In the genomic region with DNA sequence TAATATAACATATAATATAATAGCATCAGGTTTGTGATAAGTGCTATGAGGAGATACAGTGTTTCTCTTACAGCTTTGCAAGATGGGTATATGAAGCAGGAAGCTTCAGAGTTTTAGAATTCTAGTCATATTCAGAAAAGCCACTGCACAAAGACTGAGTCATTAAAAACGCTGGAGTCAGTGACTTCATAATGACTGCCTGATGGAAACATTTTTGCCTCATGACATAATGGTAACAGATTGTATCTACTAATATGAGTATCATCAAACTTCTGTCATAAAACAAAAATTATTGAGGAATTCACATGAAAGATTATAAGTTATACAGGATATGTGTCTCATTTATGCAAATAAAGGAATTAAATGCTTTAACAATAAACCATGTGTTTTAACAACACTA, we compare ENCODE assay signal across 18 cellular contexts. TPM values are rescaled to one million over a fixed set of nuclear protein-coding genes. Genes with fewer than 3 reads are reported as not detected.
DNase-seq lines count a peak whose midpoint lies in the region; ATAC-seq, FAIRE-seq and TF ChIP-seq lines count a peak whose summit lies in the region.
"Had no signal": no experiment of that assay in that cellular context is flagged by ENCODE, and none has a peak within 500 bp of the region (broad histone marks: within the 10 kb centered on the region; RNA-seq: fewer than 3 reads in every experiment).

No MANE protein-coding gene starts in this region.

- H3K79me2 ChIP-seq in endothelial cell of umbilical vein (ENCODE audit: control insufficient read depth, insufficient read depth, low read length): no peaks in the 10 kb centered on the region

- H3K27ac ChIP-seq in endothelial cell of umbilical vein (ENCODE audit: insufficient read depth, low read depth, low read length): peak overlapping the region; percentile 18
- H3K27ac ChIP-seq in CD8-positive, alpha-beta memory T cell (ENCODE audit: low read depth, low read length): no peak overlapping the region

- TF ChIP-seq POLR2A in endothelial cell of umbilical vein (IDR thresholded peaks at IDR 0.05; ENCODE audit: low read depth, low read length): no peak

- no peaks in the 10 kb centered on the region for H3K27me3 ChIP-seq in endothelial cell of umbilical vein (ENCODE audit: control insufficient read depth in 2 of 2, insufficient read depth in 2 of 2, low read length in 2 of 2)
- no peaks in the 10 kb centered on the region for H3K27me3 ChIP-seq in CD8-positive, alpha-beta memory T cell (ENCODE audit: insufficient read depth, low read length, poor library complexity, severe bottlenecking)

- peaks cover 58% of the 10 kb centered on the region for H3K4me1 Mint-ChIP-seq in osteocyte (ENCODE audit: unreplicated experiment)
- no peaks in the 10 kb centered on the region for H3K4me1 Mint-ChIP-seq in activated T-cell treated with anti-CD3 and anti-CD28 coated beads, Interleukin-2, amount 50 U/mL, for 72 hours (ENCODE audit: low read depth)
- no peaks in the 10 kb centered on the region for H3K4me1 Mint-ChIP-seq in CD8-positive, alpha-beta memory T cell
- H3K4me1 Mint-ChIP-seq: activated naive CD4-positive, alpha-beta T cell treated with anti-CD3 and anti-CD28 coated beads, Interleukin-2, amount 50 U/mL, for 24 hours had no signal

- no peak overlapping the region for H3K4me2 ChIP-seq in endothelial cell of umbilical vein (ENCODE audit: insufficient read depth, low read length)

- H3K36me3 Mint-ChIP-seq in osteocyte (ENCODE audit: unreplicated experiment): peaks cover 5% of the 10 kb centered on the region
- no peaks in the 10 kb centered on the region for H3K36me3 Mint-ChIP-seq in activated T-cell treated with anti-CD3 and anti-CD28 coated beads, Interleukin-2, amount 50 U/mL, for 72 hours (ENCODE audit: insufficient read depth in 2 of 2)
- no peaks in the 10 kb centered on the region for H3K36me3 Mint-ChIP-seq in CD8-positive, alpha-beta memory T cell
- H3K36me3 Mint-ChIP-seq: activated naive CD4-positive, alpha-beta T cell treated with anti-CD3 and anti-CD28 coated beads, Interleukin-2, amount 50 U/mL, for 24 hours had no signal

- no peak overlapping the region for H2AFZ ChIP-seq in endothelial cell of umbilical vein (ENCODE audit: low read depth, low read length)

- H3K9me3 Mint-ChIP-seq in osteocyte (ENCODE audit: unreplicated experiment): no peaks in the 10 kb centered on the region
- H3K9me3 Mint-ChIP-seq in activated T-cell treated with anti-CD3 and anti-CD28 coated beads, Interleukin-2, amount 50 U/mL, for 72 hours: no peaks in the 10 kb centered on the region
- peaks cover 2 to 15% (median 2%) of the 10 kb centered on the region in 5 donors for H3K9me3 Mint-ChIP-seq in CD8-positive, alpha-beta memory T cell
- H3K9me3 Mint-ChIP-seq: dendritic cell treated with granulocyte-macrophage colony-stimulating factor and Interleukin-4, amounts not matched to agents 40 ng/mL and 50 ng/mL, for 4 days had no signal

- FAIRE-seq in endothelial cell of umbilical vein (lab: Jason Lieb, UNC): peak; percentile 82
- FAIRE-seq: D721Med, TTC549 had no signal

- H3K36me3 ChIP-seq in endothelial cell of umbilical vein (ENCODE audit: control insufficient read depth in 2 of 2, extremely low read depth in 1 of 2, insufficient read depth in 2 of 2, low read length in 2 of 2): no peaks in the 10 kb centered on the region
- no peaks in the 10 kb centered on the region for H3K36me3 ChIP-seq in CD8-positive, alpha-beta memory T cell (ENCODE audit: insufficient read depth, low read length)

- peak overlapping the region; percentile 70 for H3K27ac Mint-ChIP-seq in osteocyte (ENCODE audit: unreplicated experiment)
- H3K27ac Mint-ChIP-seq in activated T-cell treated with anti-CD3 and anti-CD28 coated beads, Interleukin-2, amount 50 U/mL, for 72 hours: no peak overlapping the region
- H3K27ac Mint-ChIP-seq in CD8-positive, alpha-beta memory T cell: no peak overlapping the region
- H3K27ac Mint-ChIP-seq: activated naive CD4-positive, alpha-beta T cell treated with anti-CD3 and anti-CD28 coated beads, Interleukin-2, amount 50 U/mL, for 24 hours; dendritic cell treated with granulocyte-macrophage colony-stimulating factor and Interleukin-4, amounts not matched to agents 40 ng/mL and 50 ng/mL, for 4 days had no signal

- H3K4me3 Mint-ChIP-seq in osteocyte (ENCODE audit: unreplicated experiment): no peak overlapping the region
- H3K4me3 Mint-ChIP-seq in activated T-cell treated with anti-CD3 and anti-CD28 coated beads, Interleukin-2, amount 50 U/mL, for 72 hours: no peak overlapping the region
- H3K4me3 Mint-ChIP-seq in CD8-positive, alpha-beta memory T cell: no peak overlapping the region
- H3K4me3 Mint-ChIP-seq: activated naive CD4-positive, alpha-beta T cell treated with anti-CD3 and anti-CD28 coated beads, Interleukin-2, amount 50 U/mL, for 24 hours; dendritic cell treated with granulocyte-macrophage colony-stimulating factor and Interleukin-4, amounts not matched to agents 40 ng/mL and 50 ng/mL, for 4 days had no signal

- ATAC-seq in activated T-cell treated with anti-CD3 and anti-CD28 coated beads, Interleukin-2, amount 50 U/mL, for 72 hours (replicated peaks in 1 of 2): no peak
- ATAC-seq: left lobe of liver had no signal

- peaks cover 6% of the 10 kb centered on the region for H3K4me1 ChIP-seq in endothelial cell of umbilical vein (ENCODE audit: control insufficient read depth, extremely low read depth, insufficient read depth, low read length)
- H3K4me1 ChIP-seq in CD8-positive, alpha-beta memory T cell (ENCODE audit: insufficient read depth, low read length): no peaks in the 10 kb centered on the region

- H3K9me3 ChIP-seq in endothelial cell of umbilical vein (replicated peaks; ENCODE audit: control insufficient read depth, insufficient read depth, low read length): no peaks in the 10 kb centered on the region
- no peaks in the 10 kb centered on the region for H3K9me3 ChIP-seq in CD8-positive, alpha-beta memory T cell (ENCODE audit: low read length)

- peak overlapping the region; percentile 16 for H3K9ac ChIP-seq in endothelial cell of umbilical vein (replicated peaks; ENCODE audit: extremely low read depth, insufficient read depth, low read length)

- intact Hi-C loops in endothelial cell of umbilical vein (cut with micrococcal nuclease): no loop called here

- H3K27me3 Mint-ChIP-seq in osteocyte (ENCODE audit: unreplicated experiment): no peaks in the 10 kb centered on the region
- no peaks in the 10 kb centered on the region for H3K27me3 Mint-ChIP-seq in activated T-cell treated with anti-CD3 and anti-CD28 coated beads, Interleukin-2, amount 50 U/mL, for 72 hours (ENCODE audit: low read depth)
- no peaks in the 10 kb centered on the region for H3K27me3 Mint-ChIP-seq in CD8-positive, alpha-beta memory T cell
- H3K27me3 Mint-ChIP-seq: activated naive CD4-positive, alpha-beta T cell treated with anti-CD3 and anti-CD28 coated beads, Interleukin-2, amount 50 U/mL, for 24 hours; dendritic cell treated with granulocyte-macrophage colony-stimulating factor and Interleukin-4, amounts not matched to agents 40 ng/mL and 50 ng/mL, for 4 days had no signal

- no TSS peak for BruUV-seq in endothelial cell of umbilical vein (replicated peaks; lab: Mats Ljungman, UMichigan)

- CTCF ChIA-PET in endothelial cell of umbilical vein (lab: Charles Lee): no interaction called here
- CTCF ChIA-PET in CD8-positive, alpha-beta memory T cell (lab: Charles Lee): no interaction called here

- POLR2A ChIA-PET in endothelial cell of umbilical vein (lab: Charles Lee): no interaction called here
- POLR2A ChIA-PET in CD8-positive, alpha-beta memory T cell (lab: Charles Lee): no interaction called here

- H4K20me1 ChIP-seq in endothelial cell of umbilical vein (replicated peaks; ENCODE audit: control insufficient read depth, extremely low read depth, insufficient read depth, low read length): no peaks in the 10 kb centered on the region

- no peaks in the 10 kb centered on the region for H3K9me1 ChIP-seq in endothelial cell of umbilical vein (replicated peaks; ENCODE audit: control insufficient read depth, extremely low read depth, insufficient read depth, low read length)

- no peak overlapping the region for H3K4me3 ChIP-seq in endothelial cell of umbilical vein (replicated peaks in 1 of 3; ENCODE audit: insufficient read depth in 1 of 3, low read depth in 1 of 3, low read length in 3 of 3)
- no peak overlapping the region for H3K4me3 ChIP-seq in CD8-positive, alpha-beta memory T cell (ENCODE audit: low read length)

- dilution Hi-C loops in endothelial cell of umbilical vein (cut with MboI; ENCODE audit: extremely low pct_ligation_motif_present, low sequenced_read_pairs): no loop called here

- DNase-seq in EL (peak; percentile 76), NCI-H446 treated with DMSO at 0.1 percent for 48 hours (lab: John Stamatoyannopoulos, UW) (peak; percentile 70), endothelial cell of umbilical vein (ENCODE audit: low read depth, low spot score) (peak; percentile 62), osteocyte (ENCODE audit: extremely low spot score, unreplicated experiment) (no peak), inferior parietal cortex (ENCODE audit: extremely low spot score) (no peak), DMS79 (lab: John Stamatoyannopoulos, UW) (no peak)
- DNase-seq in activated T-cell treated with anti-CD3 and anti-CD28 coated beads, Interleukin-2, amount 50 U/mL, for 72 hours: no peak
- no peak for DNase-seq in CD8-positive, alpha-beta memory T cell
- DNase-seq: glutamatergic neuron, GOT3, NCI-H1105, NCI-H526 treated with DMSO at 0.1 percent for 48 hours, SHP77 treated with DMSO at 0.1 percent for 48 hours had no signal

- TF ChIP-seq CTCF in endothelial cell of umbilical vein (IDR thresholded peaks at IDR 0.05; ENCODE audit: extremely low read depth in 1 of 2, insufficient read depth in 1 of 2, low read depth in 1 of 2, low read length in 2 of 2) (no peak), osteocyte (IDR thresholded peaks at IDR 0.05) (no peak)

TF ChIP-seq in endothelial cell of umbilical vein, 7 proteins besides CTCF, POLR2A, EP300 and RAD21 (continues in another document):
- TF ChIP-seq GATA2 (IDR thresholded peaks at IDR 0.05; ENCODE audit: insufficient read depth, insufficient read length, low read depth, low read length) (peak; percentile 74), POLR2AphosphoS5 (IDR thresholded peaks at IDR 0.05; ENCODE audit: insufficient read depth, low read depth, low read length) (no peak), MYC (IDR thresholded peaks at IDR 0.05; ENCODE audit: low read depth, low read length) (no peak)

RNA-seq across cellular contexts. Expression of a gene that starts 46.8 kb away (rescaled TPM):
- total RNA-seq in endothelial cell of umbilical vein (0.31 and 1.3 TPM in 2 replicates), osteocyte (137 and 149 TPM in 2 replicates)
- 0.25 and 0.39 TPM in 2 replicates for polyA plus RNA-seq in endothelial cell of umbilical vein
- polyA plus RNA-seq in endothelial cell of umbilical vein (2011; cell fraction: cytosol; rRNA removed): 0.28 and 0.30 TPM in 2 replicates
- polyA plus RNA-seq in endothelial cell of umbilical vein (2011; cell fraction: nucleus; rRNA removed): 0.76 and 1.0 TPM in 2 replicates
- polyA plus RNA-seq in endothelial cell of umbilical vein (2012): 0.94 and 1.7 TPM in 2 replicates
- 1.1 and 2.7 TPM in 2 replicates for polyA minus RNA-seq in endothelial cell of umbilical vein
- not detected for polyA minus RNA-seq in endothelial cell of umbilical vein (2011; cell fraction: cytosol; rRNA and poly(A)+ RNA removed)
- 2.8 and 3.7 TPM in 2 replicates for polyA minus RNA-seq in endothelial cell of umbilical vein (2011; cell fraction: nucleus; rRNA and poly(A)+ RNA removed)
- total RNA-seq in activated T-cell treated with anti-CD3 and anti-CD28 coated beads, Interleukin-2, amount 50 U/mL, for 72 hours: not detected
- not detected for total RNA-seq in CD8-positive, alpha-beta memory T cell
- not detected for polyA plus RNA-seq in CD8-positive, alpha-beta memory T cell
- total RNA-seq: left lobe of liver had no signal

Comparison
In these comparisons a context has a peak if more than half of its experiments do, and no peak if none do; other contexts are left out.
1. DNase-seq: peak in EL (single experiment), NCI-H446 treated with DMSO at 0.1 percent for 48 hours (single experiment) and endothelial cell of umbilical vein (single experiment); none in osteocyte (single experiment), activated T-cell treated with anti-CD3 and anti-CD28 coated beads, Interleukin-2, amount 50 U/mL, for 72 hours (0 of 2), CD8-positive, alpha-beta memory T cell (0 of 5), inferior parietal cortex (single experiment) and DMS79 (single experiment).
2. RNA of a gene that starts 46.8 kb away (total RNA-seq): 137 to 149 TPM in osteocyte; 0.31 to 1.3 TPM in endothelial cell of umbilical vein, not detected in activated T-cell treated with anti-CD3 and anti-CD28 coated beads, Interleukin-2, amount 50 U/mL, for 72 hours and not detected in CD8-positive, alpha-beta memory T cell; every median in the first group is over 10 times any median in the second.